8 cellular contexts compared by ENCODE assay signal in the genomic region with DNA sequence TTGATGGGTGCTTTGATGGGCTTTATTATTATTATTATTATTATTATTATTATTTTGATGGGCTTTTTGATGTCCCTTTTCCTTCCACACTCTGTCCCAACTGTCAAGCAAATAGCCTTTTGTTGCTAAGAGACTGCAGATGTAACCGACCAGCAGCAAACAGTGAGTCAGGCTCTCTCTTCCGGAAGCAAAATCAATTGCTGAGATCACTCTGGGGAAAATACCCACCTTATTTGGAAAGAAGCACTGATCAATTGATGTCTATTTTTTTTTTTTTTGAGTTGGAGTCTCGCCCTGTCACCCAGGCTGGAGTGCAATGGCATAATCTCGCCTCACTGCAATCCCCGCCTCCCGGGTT. TPM values are rescaled to one million over a fixed set of nuclear protein-coding genes. Genes with fewer than 3 reads are reported as not detected.
DNase-seq lines count a peak whose midpoint lies in the region; ATAC-seq, FAIRE-seq and TF ChIP-seq lines count a peak whose summit lies in the region.

No MANE protein-coding gene starts in this region.

- H3K4me1 ChIP-seq in osteoblast (ENCODE audit: insufficient read depth, low read length): peaks cover 60% of the 10 kb centered on the region

- FAIRE-seq in GM12892 (lab: Jason Lieb, UNC): no peak

- ATAC-seq in GM21367 (IDR thresholded peaks at IDR 0.05; ENCODE audit: unreplicated experiment): no peak

- peak overlapping the region; percentile 97 for H3K27ac ChIP-seq in 22Rv1
- peak overlapping the region; percentile 89 for H3K27ac ChIP-seq in VCaP
- peak overlapping the region; percentile 97 for H3K27ac ChIP-seq in osteoblast (ENCODE audit: low read depth, low read length)

- peaks cover 16% of the 10 kb centered on the region for H4K20me1 ChIP-seq in osteoblast (ENCODE audit: insufficient read depth, low read length)

- TF ChIP-seq POLR2A in erythroblast (IDR thresholded peaks at IDR 0.05; ENCODE audit: low read length): no peak
- no peak for TF ChIP-seq POLR2A in GM12892 (IDR thresholded peaks at IDR 0.05; ENCODE audit: low read depth, low read length)

- no peaks in the 10 kb centered on the region for H3K9me3 ChIP-seq in osteoblast (ENCODE audit: low read depth, low read length)

- H3K4me2 ChIP-seq in osteoblast (ENCODE audit: insufficient read depth, low read length): peak overlapping the region; percentile 88

- H3K27me3 ChIP-seq in H7 (ENCODE audit: control insufficient read depth, insufficient read depth, low read length) (no peaks in the 10 kb centered on the region), osteoblast (ENCODE audit: insufficient read depth, low read length) (no peaks in the 10 kb centered on the region)

- H2AFZ ChIP-seq in osteoblast (ENCODE audit: low read length): no peak overlapping the region

- H3K36me3 ChIP-seq in H7 (replicated peaks; ENCODE audit: control insufficient read depth, insufficient read depth, low read length): peaks cover 25% of the 10 kb centered on the region
- H3K36me3 ChIP-seq in osteoblast (ENCODE audit: insufficient read depth, low read length): peaks cover 21% of the 10 kb centered on the region

- H3K4me3 ChIP-seq in H7 (ENCODE audit: insufficient read depth, low read depth, low read length): no peak overlapping the region
- peak overlapping the region; percentile 88 for H3K4me3 ChIP-seq in osteoblast (ENCODE audit: insufficient read depth, low read length)

- TF ChIP-seq CTCF in 22Rv1 (IDR thresholded peaks at IDR 0.05) (no peak), VCaP (conservative IDR thresholded peaks at IDR 0.05) (no peak), osteoblast (IDR thresholded peaks at IDR 0.05; ENCODE audit: extremely low read depth, low read depth, low read length) (no peak)

- DNase-seq in H7 (peak; percentile 12), erythroblast (lab: John Stamatoyannopoulos, UW) (peak; percentile 52 to 55), osteoblast (ENCODE audit: insufficient read length, low spot score, missing footprints) (peak; percentile 86), GM12892 (ENCODE audit: insufficient read length) (no peak), NCI-H2196 (lab: John Stamatoyannopoulos, UW; ENCODE audit: unreplicated experiment) (no peak)

- peaks cover 49% of the 10 kb centered on the region for H3K79me2 ChIP-seq in osteoblast (ENCODE audit: insufficient read depth, low read length)

RNA-seq across cellular contexts. Expression of a gene that starts 2.9 kb away (rescaled TPM):
- total RNA-seq in H7 (2014; rRNA removed; shearing (Covaris generic)): 144 and 158 TPM in 2 replicates
- 313 and 326 TPM in 2 replicates for total RNA-seq in osteoblast
- 17.7 TPM for polyA plus RNA-seq in GM12892 (2012; ENCODE audit: missing spikeins)

Comparison
In these comparisons a context has a peak if more than half of its experiments do, and no peak if none do; other contexts are left out.
1. DNase-seq: peak in H7 (single experiment), erythroblast (2 of 2) and osteoblast (single experiment); none in GM12892 (single experiment) and NCI-H2196 (single experiment).
2. Peak in every context shown above with its lines, with median percentiles within 50 percentile points of each other: H3K27ac ChIP-seq.